ENCODE assay signal across 18 cellular contexts in genomic region chr6:150877928-150878327, GRCh38. TPM values are rescaled to one million over a fixed set of nuclear protein-coding genes. Genes with fewer than 3 reads are reported as not detected.
A peak's percentile ranks its signal among the peaks of the same experiment; 100 is the strongest.
DNase-seq lines count a peak whose midpoint lies in the region; FAIRE-seq and TF ChIP-seq lines count a peak whose summit lies in the region.
"Had no signal": no experiment of that assay in that cellular context is flagged by ENCODE, and none has a peak within 500 bp of the region (broad histone marks: within the 10 kb centered on the region; RNA-seq: fewer than 3 reads in every experiment).

No MANE protein-coding gene starts in this region.

- H3K27ac ChIP-seq in hepatocyte: peak overlapping the region; percentile 29
- peak overlapping the region in 3 of 4 donors; percentile 44 to 54 (median 47) for H3K27ac ChIP-seq in transverse colon
- H3K27ac ChIP-seq: esophagus squamous epithelium, gastrocnemius medialis, lower lobe of right lung had no signal

- H3K36me3 ChIP-seq in hepatocyte (replicated peaks; ENCODE audit: insufficient read depth, low read depth) (no peaks in the 10 kb centered on the region), transverse colon (no peaks in the 10 kb centered on the region)
- H3K36me3 ChIP-seq: esophagus squamous epithelium, gastrocnemius medialis had no signal

- H3K4me3 Mint-ChIP-seq in nephron progenitor cell: no peak overlapping the region
- no peak overlapping the region for H3K4me3 Mint-ChIP-seq in T-helper 2 cell treated with Interferon-gamma antibody and Interleukin-4, amounts not matched to agents 5 μg/mL and 100 μg/mL, for 36 hours
- H3K4me3 Mint-ChIP-seq: activated naive CD8-positive, alpha-beta T cell; effector memory CD8-positive, alpha-beta T cell; T-helper 17 cell had no signal

- TF ChIP-seq POLR2A in transverse colon (IDR thresholded peaks at IDR 0.05): no peak

- no peaks in the 10 kb centered on the region for H3K27me3 ChIP-seq in hepatocyte
- H3K27me3 ChIP-seq in transverse colon: no peaks in the 10 kb centered on the region
- H3K27me3 ChIP-seq: esophagus squamous epithelium, gastrocnemius medialis had no signal

- no peak for TF ChIP-seq EP300 in transverse colon (IDR thresholded peaks at IDR 0.05; ENCODE audit: low read depth)

- no peak overlapping the region for H2AFZ ChIP-seq in hepatocyte

- no peak overlapping the region for H3K4me3 ChIP-seq in hepatocyte
- H3K4me3 ChIP-seq in transverse colon: no peak overlapping the region
- H3K4me3 ChIP-seq: esophagus squamous epithelium, gastrocnemius medialis, lower lobe of right lung had no signal

- H3K4me2 ChIP-seq in hepatocyte: no peak overlapping the region

- H3K9me3 ChIP-seq in hepatocyte (ENCODE audit: low read depth) (no peaks in the 10 kb centered on the region), transverse colon (no peaks in the 10 kb centered on the region)
- H3K9me3 ChIP-seq: esophagus squamous epithelium, gastrocnemius medialis, lower lobe of right lung had no signal

- in situ Hi-C loops in SK-MEL-5 (cut with HindIII; ENCODE audit: low pct_unique_long_range_greater_than_20kb, low sequenced_read_pairs) (no loop called here), transverse colon (cut with MboI; ENCODE audit: low pct_ligation_motif_present in 1 of 4, low pct_unique_long_range_greater_than_20kb in 1 of 4, low sequenced_read_pairs in 3 of 4) (loop anchor here in 1 of 4 donors (25.0 kb wide), 1 partner anchor 134 kb away; no protein-coding TSS in a partner anchor)

- peaks cover 29% of the 10 kb centered on the region for H3K4me1 Mint-ChIP-seq in nephron progenitor cell
- H3K4me1 Mint-ChIP-seq in T-helper 2 cell treated with Interferon-gamma antibody and Interleukin-4, amounts not matched to agents 5 μg/mL and 100 μg/mL, for 36 hours (ENCODE audit: low read depth): peaks cover 19% of the 10 kb centered on the region

- H3K9me2 ChIP-seq in hepatocyte (replicated peaks; ENCODE audit: insufficient read depth): no peaks in the 10 kb centered on the region

- peaks cover 34% of the 10 kb centered on the region for H3K36me3 Mint-ChIP-seq in nephron progenitor cell (ENCODE audit: low read depth)
- H3K36me3 Mint-ChIP-seq in T-helper 2 cell treated with Interferon-gamma antibody and Interleukin-4, amounts not matched to agents 5 μg/mL and 100 μg/mL, for 36 hours (ENCODE audit: low read depth): peaks cover 20% of the 10 kb centered on the region

- H4K20me1 ChIP-seq in hepatocyte (ENCODE audit: insufficient read depth, poor library complexity, severe bottlenecking): no peaks in the 10 kb centered on the region

- no peak for FAIRE-seq in D721Med (lab: Jason Lieb, UNC)
- FAIRE-seq: islet of Langerhans had no signal

- peak overlapping the region; percentile 58 for H3K27ac Mint-ChIP-seq in nephron progenitor cell
- H3K27ac Mint-ChIP-seq in T-helper 2 cell treated with Interferon-gamma antibody and Interleukin-4, amounts not matched to agents 5 μg/mL and 100 μg/mL, for 36 hours: no peak overlapping the region
- H3K27ac Mint-ChIP-seq: activated naive CD8-positive, alpha-beta T cell; effector memory CD8-positive, alpha-beta T cell; T-helper 17 cell had no signal

- H3K27me3 Mint-ChIP-seq in nephron progenitor cell (ENCODE audit: low read depth, poor library complexity): no peaks in the 10 kb centered on the region
- no peaks in the 10 kb centered on the region for H3K27me3 Mint-ChIP-seq in T-helper 2 cell treated with Interferon-gamma antibody and Interleukin-4, amounts not matched to agents 5 μg/mL and 100 μg/mL, for 36 hours (ENCODE audit: low read depth)
- H3K27me3 Mint-ChIP-seq: activated naive CD8-positive, alpha-beta T cell; effector memory CD8-positive, alpha-beta T cell; T-helper 17 cell had no signal

- H3K79me2 ChIP-seq in hepatocyte: peaks cover 38% of the 10 kb centered on the region

- no peak for TF ChIP-seq CTCF in hepatocyte (IDR thresholded peaks at IDR 0.05; ENCODE audit: poor library complexity)
- TF ChIP-seq CTCF in nephron progenitor cell (IDR thresholded peaks at IDR 0.05): no peak
- peak in 4 of 5 experiments; percentile 27 to 38 (median 32) for TF ChIP-seq CTCF in transverse colon (IDR thresholded peaks at IDR 0.05)
- no peak for TF ChIP-seq CTCF in D721Med (IDR thresholded peaks at IDR 0.05; ENCODE audit: insufficient read depth, missing control alignments)

- H3K9me3 Mint-ChIP-seq in nephron progenitor cell: no peaks in the 10 kb centered on the region
- H3K9me3 Mint-ChIP-seq in T-helper 2 cell treated with Interferon-gamma antibody and Interleukin-4, amounts not matched to agents 5 μg/mL and 100 μg/mL, for 36 hours: no peaks in the 10 kb centered on the region
- H3K9me3 Mint-ChIP-seq: effector memory CD8-positive, alpha-beta T cell had no signal

- peaks cover 29% of the 10 kb centered on the region for H3K4me1 ChIP-seq in hepatocyte (ENCODE audit: insufficient read depth)
- H3K4me1 ChIP-seq in transverse colon: peaks cover 4 to 34% (median 18%) of the 10 kb centered on the region in 4 donors

- DNase-seq in SK-MEL-5 (ENCODE audit: low read depth, low spot score): peak; percentile 49
- no peak for DNase-seq in hepatocyte (ENCODE audit: low spot score)
- no peak for DNase-seq in nephron progenitor cell
- peak; percentile 81 for DNase-seq in transverse colon
- no peak for DNase-seq in T-helper 2 cell treated with Interferon-gamma antibody and Interleukin-4, amounts not matched to agents 5 μg/mL and 100 μg/mL, for 36 hours (ENCODE audit: low spot score)
- DNase-seq in middle frontal gyrus (ENCODE audit: extremely low spot score, low spot score): no peak
- DNase-seq in D721Med (ENCODE audit: insufficient read length, low spot score): no peak
- DNase-seq: activated CD4-positive, alpha-beta T cell treated with anti-CD3 and anti-CD28 coated beads, Interleukin-2, amount 50 U/mL, for 1 hour; DMS79 treated with DMSO at 0.1 percent for 48 hours; effector memory CD8-positive, alpha-beta T cell; esophagus squamous epithelium; gastrocnemius medialis; lower lobe of right lung; NCI-H1105 treated with DMSO at 0.1 percent for 48 hours; NCI-H2107; T-helper 17 cell had no signal

- 86% methylated on average over 8 of the region's 8 CpGs for WGBS in hepatocyte (ENCODE audit: low lambda C conversion rate, missing lambda C conversion rate)
- WGBS in transverse colon (ENCODE audit: low coverage in 1 of 2), 2 donors: 57 to 67% methylated on average over 8 of the region's 8 CpGs

- intact Hi-C loops in transverse colon (cut with DNase I; ENCODE audit: low total_unique reads): no loop called here

RNA-seq across cellular contexts. Expression of gene MTHFD1L, which starts 12.4 kb away (rescaled TPM):
- 32.0 and 32.9 TPM in 2 replicates for total RNA-seq in SK-MEL-5 (2014; rRNA removed; shearing (Covaris generic))
- 58.3 and 81.6 TPM in 2 replicates for polyA plus RNA-seq in SK-MEL-5 (2015; cell fraction: cytosol; rRNA removed)
- polyA plus RNA-seq in SK-MEL-5 (2015; cell fraction: nucleus; rRNA removed): 57.5 and 58.6 TPM in 2 replicates
- total RNA-seq in hepatocyte (17.1 and 30.8 TPM in 2 replicates), transverse colon (10 to 100 TPM in 1 of 4 donors, 1 to 10 TPM in 2, under 1 TPM in 1; 0.82 to 10.1 (median 5.4) TPM)
- polyA plus RNA-seq in hepatocyte: 27.4 and 28.4 TPM in 2 replicates

Comparison
In these comparisons a context has a peak if more than half of its experiments do, and no peak if none do; other contexts are left out.
1. DNase-seq: peak in SK-MEL-5 (single experiment) and transverse colon (single experiment); none in hepatocyte (single experiment), nephron progenitor cell (single experiment), T-helper 2 cell treated with Interferon-gamma antibody and Interleukin-4, amounts not matched to agents 5 μg/mL and 100 μg/mL, for 36 hours (single experiment), middle frontal gyrus (single experiment) and D721Med (single experiment).
2. CTCF ChIP-seq: peak in transverse colon (4 of 5); none in hepatocyte (single experiment), nephron progenitor cell (single experiment) and D721Med (single experiment).